In genomic region chr4:36551697-36552214, GRCh38 we compare ENCODE assay signal across 11 cellular contexts.
DNase-seq lines count a peak whose midpoint lies in the region; ATAC-seq and FAIRE-seq lines count a peak whose summit lies in the region.
"Had no signal": no experiment of that assay in that cellular context is flagged by ENCODE, and none has a peak within 500 bp of the region (broad histone marks: within the 10 kb centered on the region; RNA-seq: fewer than 3 reads in every experiment).

No MANE protein-coding gene starts in this region.

- no peak overlapping the region for H3K4ac ChIP-seq in neuronal stem cell (ENCODE audit: low read length)

- no peak overlapping the region for H2BK12ac ChIP-seq in neuronal stem cell (ENCODE audit: low read length)

- no peak overlapping the region for H2AFZ ChIP-seq in neuronal stem cell (ENCODE audit: low read length)

- H3K36me3 Mint-ChIP-seq in activated naive CD4-positive, alpha-beta T cell treated with anti-CD3 and anti-CD28 coated beads, Interleukin-2, amount 50 U/mL, for 24 hours: no peaks in the 10 kb centered on the region

- H3K4me3 Mint-ChIP-seq in activated naive CD4-positive, alpha-beta T cell treated with anti-CD3 and anti-CD28 coated beads, Interleukin-2, amount 50 U/mL, for 24 hours: no peak overlapping the region

- H3K79me1 ChIP-seq in neuronal stem cell (ENCODE audit: low read depth, low read length): no peaks in the 10 kb centered on the region

- peaks cover 2% of the 10 kb centered on the region for H3K27me3 Mint-ChIP-seq in activated naive CD4-positive, alpha-beta T cell treated with anti-CD3 and anti-CD28 coated beads, Interleukin-2, amount 50 U/mL, for 24 hours

- H3K27ac ChIP-seq in neuronal stem cell (replicated peaks; ENCODE audit: low read length): no peak overlapping the region
- H3K27ac ChIP-seq: cardiac muscle cell, KMS-11 had no signal

- H2BK15ac ChIP-seq in neuronal stem cell (ENCODE audit: low read length): no peak overlapping the region

- no peak for FAIRE-seq in RCC 7860 (lab: Jason Lieb, UNC)

- H4K91ac ChIP-seq in neuronal stem cell (ENCODE audit: low read depth, low read length, poor library complexity): no peak overlapping the region

- no peak overlapping the region for H3K9ac ChIP-seq in neuronal stem cell (ENCODE audit: low read depth, low read length, poor library complexity)
- H3K9ac ChIP-seq: KMS-11 had no signal

- peak; percentile 88 for ATAC-seq in GM18498 (IDR thresholded peaks at IDR 0.05; ENCODE audit: unreplicated experiment)
- ATAC-seq in GM19468 (IDR thresholded peaks at IDR 0.05; ENCODE audit: extremely low read depth, unreplicated experiment): peak; percentile 88
- ATAC-seq in HG03103 (IDR thresholded peaks at IDR 0.05; ENCODE audit: low read depth, unreplicated experiment): peak; percentile 84

- H3K14ac ChIP-seq in neuronal stem cell (ENCODE audit: low read length): no peak overlapping the region

- no peak overlapping the region for H2AK5ac ChIP-seq in neuronal stem cell (ENCODE audit: low read depth, low read length)

- no peaks in the 10 kb centered on the region for H3K9me3 Mint-ChIP-seq in activated naive CD4-positive, alpha-beta T cell treated with anti-CD3 and anti-CD28 coated beads, Interleukin-2, amount 50 U/mL, for 24 hours

- no peak overlapping the region for H3K4me3 ChIP-seq in neuronal stem cell (ENCODE audit: low read length in 2 of 2)
- H3K4me3 ChIP-seq: cardiac muscle cell had no signal

- DNase-seq in NCI-H69 (lab: John Stamatoyannopoulos, UW) (no peak), neuronal stem cell (ENCODE audit: low spot score) (no peak), RCC 7860 (ENCODE audit: low spot score) (no peak), epidermal melanocyte (ENCODE audit: insufficient read length, low spot score) (no peak)
- DNase-seq: posterior cingulate gyrus had no signal

- no peaks in the 10 kb centered on the region for H3K27me3 ChIP-seq in neuronal stem cell (ENCODE audit: control insufficient read depth in 3 of 3, insufficient read depth in 3 of 3, low read depth in 1 of 3, low read length in 3 of 3)
- H3K27me3 ChIP-seq: cardiac muscle cell had no signal

- H3K18ac ChIP-seq in neuronal stem cell (ENCODE audit: low read length): no peak overlapping the region

- no CpG with 5 or more reads among the region's 4 CpGs for WGBS in neuronal stem cell (ENCODE audit: extremely low coverage in 2 of 2, insufficient read length in 2 of 2, insufficient replicate concordance in 1 of 2), 2 donors

- no peaks in the 10 kb centered on the region for H3K36me3 ChIP-seq in neuronal stem cell (replicated peaks in 1 of 2; ENCODE audit: control insufficient read depth in 2 of 2, insufficient read depth in 2 of 2, low read length in 2 of 2)
- H3K36me3 ChIP-seq: cardiac muscle cell had no signal

- H3K4me1 Mint-ChIP-seq in activated naive CD4-positive, alpha-beta T cell treated with anti-CD3 and anti-CD28 coated beads, Interleukin-2, amount 50 U/mL, for 24 hours: peaks cover 3% of the 10 kb centered on the region

- H3K9me3 ChIP-seq in neuronal stem cell (replicated peaks in 1 of 2; ENCODE audit: control insufficient read depth in 2 of 2, insufficient read depth in 1 of 2, low read depth in 1 of 2, low read length in 2 of 2): no peaks in the 10 kb centered on the region

- no peak overlapping the region for H3K23ac ChIP-seq in neuronal stem cell (ENCODE audit: low read depth, low read length, poor library complexity)

- no peak overlapping the region for H2BK120ac ChIP-seq in neuronal stem cell (ENCODE audit: low read depth, low read length)

- no peak overlapping the region for H4K8ac ChIP-seq in neuronal stem cell (ENCODE audit: low read depth, low read length)

- no peaks in the 10 kb centered on the region for H3K4me1 ChIP-seq in neuronal stem cell (ENCODE audit: control insufficient read depth in 2 of 2, insufficient read depth in 1 of 2, low read depth in 1 of 2, low read length in 2 of 2)

- H3K4me2 ChIP-seq in neuronal stem cell (ENCODE audit: insufficient read depth, low read length, poor library complexity, severe bottlenecking): no peak overlapping the region
- H3K4me2 ChIP-seq: KMS-11 had no signal

- peak overlapping the region; percentile 55 for H3K27ac Mint-ChIP-seq in activated naive CD4-positive, alpha-beta T cell treated with anti-CD3 and anti-CD28 coated beads, Interleukin-2, amount 50 U/mL, for 24 hours

- H2BK5ac ChIP-seq in neuronal stem cell (ENCODE audit: low read length): no peak overlapping the region
